20 cellular contexts compared by ENCODE assay signal in the genomic region with DNA sequence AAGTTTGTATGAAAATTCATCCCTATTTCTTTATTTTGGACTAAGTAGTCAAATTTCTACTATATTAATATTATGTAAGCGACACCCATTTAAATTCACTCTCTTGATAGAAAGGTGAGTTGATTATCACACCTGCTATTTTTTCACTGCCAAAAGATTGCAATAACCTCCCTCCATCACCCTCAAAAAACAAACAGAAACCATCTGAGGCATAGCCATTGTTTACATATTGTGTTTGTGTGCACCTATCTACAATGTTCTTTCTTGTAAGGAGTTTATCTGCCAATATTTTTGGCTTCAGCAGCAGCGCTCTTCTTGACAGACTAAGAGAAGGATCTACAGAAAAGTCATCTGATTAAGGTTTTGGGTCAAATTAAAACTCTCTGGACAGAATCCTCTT. TPM values are rescaled to one million over a fixed set of nuclear protein-coding genes. Genes with fewer than 3 reads are reported as not detected.
"Had no signal": no experiment of that assay in that cellular context is flagged by ENCODE, and none has a peak within 500 bp of the region (broad histone marks: within the 10 kb centered on the region; RNA-seq: fewer than 3 reads in every experiment).

No MANE protein-coding gene starts in this region.

- H3K27ac ChIP-seq: tibial artery, vagina had no signal

- H3K27me3 ChIP-seq: heart left ventricle, right atrium auricular region, tibial artery, vagina had no signal

- H3K4me3 ChIP-seq: heart left ventricle, right atrium auricular region, skin epidermis, tibial artery, vagina had no signal

- DNase-seq: activated B cell treated with CpG ODN at 0.5 μM for 24 hours; activated CD4-positive, alpha-beta T cell treated with anti-CD3 and anti-CD28 coated beads, Interleukin-2, amount 10 ng/mL, durations not matched to agents 24 days and 14 days; activated naive CD4-positive, alpha-beta T cell treated with anti-CD3 and anti-CD28 coated beads for 36 hours; caudate nucleus; cortex of kidney; effector CD8-positive, alpha-beta T cell; heart left ventricle; mammary epithelial cell; naive thymus-derived CD4-positive, alpha-beta T cell; tibial artery had no signal

- H3K36me3 ChIP-seq: heart left ventricle, right atrium auricular region, tibial artery, vagina had no signal

- H3K9me3 ChIP-seq: vagina had no signal

- FAIRE-seq: astrocyte, frontal cortex had no signal

- ATAC-seq: naive thymus-derived CD4-positive, alpha-beta T cell; stimulated activated effector memory CD8-positive, alpha-beta T cell treated with anti-CD3 and anti-CD28 coated beads, Interleukin-12 subunit alpha, Interleukin-12 subunit beta, amount 100 ng/mL, for 72 hours had no signal

- H3K4me1 ChIP-seq: tibial artery had no signal

RNA-seq across cellular contexts. Expression of a gene that starts 48.5 kb away (rescaled TPM):
- total RNA-seq: activated B cell treated with CpG ODN at 0.5 μM for 24 hours; activated CD4-positive, alpha-beta T cell treated with anti-CD3 and anti-CD28 coated beads, Interleukin-2, amount 10 ng/mL, durations not matched to agents 24 days and 14 days; activated naive CD4-positive, alpha-beta T cell treated with anti-CD3 and anti-CD28 coated beads for 36 hours; activated T-helper 1 cell treated with anti-CD3 and anti-CD28 coated beads, Interleukin-12 subunit alpha, Interleukin-12 subunit beta, Interleukin-2, Interleukin-4 antibody, amounts not matched to agents 30 ng/mL and 10 ng/mL and 1 ng/mL, durations not matched to agents 14 hours and 24 hours and 36 hours; astrocyte; mammary epithelial cell; mononuclear cell; naive thymus-derived CD4-positive, alpha-beta T cell; posterior vena cava had no signal
- polyA plus RNA-seq: fibroblast of lung; mammary epithelial cell; naive thymus-derived CD4-positive, alpha-beta T cell had no signal
